In genomic region chr16:68492151-68492500, GRCh38 we compare ENCODE assay signal across 16 cellular contexts. TPM values are rescaled to one million over a fixed set of nuclear protein-coding genes. Genes with fewer than 3 reads are reported as not detected.
DNase-seq lines count a peak whose midpoint lies in the region; ATAC-seq and TF ChIP-seq lines count a peak whose summit lies in the region.
"Had no signal": no experiment of that assay in that cellular context is flagged by ENCODE, and none has a peak within 500 bp of the region (broad histone marks: within the 10 kb centered on the region; RNA-seq: fewer than 3 reads in every experiment).

No MANE protein-coding gene starts in this region.

- H3K4me1 ChIP-seq in Karpas-422 (ENCODE audit: low read length) = peaks cover 56% of the 10 kb centered on the region
- H3K4me1 ChIP-seq in endodermal cell (ENCODE audit: control insufficient read depth, insufficient read depth, low read length) = peaks cover 10% of the 10 kb centered on the region
- H3K4me1 ChIP-seq in neuronal stem cell (ENCODE audit: control insufficient read depth in 2 of 2, insufficient read depth in 1 of 2, low read depth in 1 of 2, low read length in 2 of 2) = peaks cover 2 to 13% of the 10 kb centered on the region in 2 donors
- peaks cover 12 to 40% (median 38%) of the 10 kb centered on the region in 4 donors for H3K4me1 ChIP-seq in stomach

- no peaks in the 10 kb centered on the region for H3K79me2 ChIP-seq in Karpas-422 (ENCODE audit: low read length)

- H4K8ac ChIP-seq in neuronal stem cell (ENCODE audit: low read depth, low read length) = no peak overlapping the region

- H2AFZ ChIP-seq in Karpas-422 (ENCODE audit: low read length) (no peak overlapping the region), neuronal stem cell (ENCODE audit: low read length) (no peak overlapping the region)
- H2AFZ ChIP-seq: GM23248, PC-9 had no signal

- peak overlapping the region; percentile 100 for H2AK5ac ChIP-seq in neuronal stem cell (ENCODE audit: low read depth, low read length)

- peaks cover under 1% of the 10 kb centered on the region for H3K79me1 ChIP-seq in neuronal stem cell (ENCODE audit: low read depth, low read length)

- no peak for TF ChIP-seq POLR2A in stomach (IDR thresholded peaks at IDR 0.05)

- peaks cover 10% of the 10 kb centered on the region for H3K9me3 Mint-ChIP-seq in endodermal cell
- H3K9me3 Mint-ChIP-seq: CD4-positive, alpha-beta memory T cell had no signal

- intact Hi-C loops in stomach (cut with DNase I; ENCODE audit: low total_unique reads) = no loop called here

- H3K36me3 Mint-ChIP-seq in endodermal cell (ENCODE audit: low read depth) = no peaks in the 10 kb centered on the region
- H3K36me3 Mint-ChIP-seq: CD4-positive, alpha-beta memory T cell had no signal

- H4K91ac ChIP-seq in neuronal stem cell (ENCODE audit: low read depth, low read length, poor library complexity) = no peak overlapping the region

- WGBS in endodermal cell (ENCODE audit: insufficient coverage in 1 of 2, insufficient read length in 1 of 2), 2 experiments = 93 to 100% methylated on average over 7 to 11 of the region's 11 CpGs
- no CpG with 5 or more reads among the region's 11 CpGs for WGBS in neuronal stem cell (ENCODE audit: extremely low coverage in 2 of 2, insufficient read length in 2 of 2, insufficient replicate concordance in 1 of 2), 2 donors
- WGBS in stomach, 5 donors = 31 to 65% (median 46%) methylated on average over 10 to 11 of the region's 11 CpGs

- peak overlapping the region; percentile 81 for H2BK12ac ChIP-seq in neuronal stem cell (ENCODE audit: low read length)

- no peak overlapping the region for H3K27ac ChIP-seq in Karpas-422 (ENCODE audit: low read length)
- H3K27ac ChIP-seq in endodermal cell (ENCODE audit: low read depth, low read length) = no peak overlapping the region
- no peak overlapping the region for H3K27ac ChIP-seq in neuronal stem cell (replicated peaks; ENCODE audit: low read length)
- H3K27ac ChIP-seq in stomach = peak overlapping the region; percentile 70 to 90 (median 86)
- H3K27ac ChIP-seq: GM23248, HL-60 had no signal

- H3K14ac ChIP-seq in neuronal stem cell (ENCODE audit: low read length) = peak overlapping the region; percentile 79

- no peaks in the 10 kb centered on the region; the same call in 1 of the 2 replicates for H3K36me3 ChIP-seq in Karpas-422 (ENCODE audit: insufficient read depth, low read length)
- H3K36me3 ChIP-seq in endodermal cell (ENCODE audit: control insufficient read depth, insufficient read depth, low read length) = no peaks in the 10 kb centered on the region
- no peaks in the 10 kb centered on the region for H3K36me3 ChIP-seq in neuronal stem cell (replicated peaks in 1 of 2; ENCODE audit: control insufficient read depth in 2 of 2, insufficient read depth in 2 of 2, low read length in 2 of 2)
- H3K36me3 ChIP-seq in stomach = no peaks in the 10 kb centered on the region

- no peak overlapping the region for H3K23ac ChIP-seq in neuronal stem cell (ENCODE audit: low read depth, low read length, poor library complexity)

- H2BK15ac ChIP-seq in neuronal stem cell (ENCODE audit: low read length) = peak overlapping the region; percentile 59

- no peaks in the 10 kb centered on the region for H3K27me3 Mint-ChIP-seq in endodermal cell (ENCODE audit: insufficient read depth)

- TF ChIP-seq EP300 in stomach (IDR thresholded peaks at IDR 0.05) = no peak

- H3K27me3 ChIP-seq in Karpas-422 (ENCODE audit: low read length) (no peaks in the 10 kb centered on the region), endodermal cell (ENCODE audit: control insufficient read depth, insufficient read depth, low read length, poor library complexity, severe bottlenecking) (no peaks in the 10 kb centered on the region), neuronal stem cell (ENCODE audit: control insufficient read depth in 3 of 3, insufficient read depth in 3 of 3, low read depth in 1 of 3, low read length in 3 of 3) (peaks cover 0 to 11% (median 0%) of the 10 kb centered on the region in 3 experiments), stomach (no peaks in the 10 kb centered on the region)

- DNase-seq in Karpas-422 (no peak), endodermal cell (no peak), neuronal stem cell (ENCODE audit: low spot score) (no peak), stomach (no peak), SKM-1 (lab: John Stamatoyannopoulos, UW; ENCODE audit: unreplicated experiment) (no peak)
- no peak for DNase-seq in activated CD4-positive, alpha-beta T cell treated with anti-CD3 and anti-CD28 coated beads, Interleukin-2, amount 50 U/mL, for 48 hours
- DNase-seq: CD4-positive, alpha-beta memory T cell; DMS79; GM23248; NCI-H146; NCI-H510A; NCI-H82 had no signal

- H2BK5ac ChIP-seq in neuronal stem cell (ENCODE audit: low read length) = peak overlapping the region; percentile 75

- peak overlapping the region; percentile 13 for H3K27ac Mint-ChIP-seq in endodermal cell
- H3K27ac Mint-ChIP-seq: CD4-positive, alpha-beta memory T cell had no signal

- H2BK120ac ChIP-seq in neuronal stem cell (ENCODE audit: low read depth, low read length) = no peak overlapping the region

- H3K9ac ChIP-seq in Karpas-422 (ENCODE audit: low read length) = peak overlapping the region; percentile 48; the same call in 1 of the 2 replicates
- no peak overlapping the region for H3K9ac ChIP-seq in endodermal cell (ENCODE audit: extremely low read depth, low read length, poor library complexity, severe bottlenecking)
- no peak overlapping the region for H3K9ac ChIP-seq in neuronal stem cell (ENCODE audit: low read depth, low read length, poor library complexity)
- H3K9ac ChIP-seq: GM23248 had no signal

- H4K20me1 ChIP-seq in Karpas-422 (ENCODE audit: insufficient read depth, low read depth, low read length) = no peaks in the 10 kb centered on the region

- TF ChIP-seq CTCF in endodermal cell (conservative IDR thresholded peaks at IDR 0.05) = no peak
- TF ChIP-seq CTCF in stomach (IDR thresholded peaks at IDR 0.05) = no peak

- H3K9me3 ChIP-seq in Karpas-422 (ENCODE audit: low read length) (peaks cover 5% of the 10 kb centered on the region; the same call in 1 of the 2 replicates), endodermal cell (ENCODE audit: control insufficient read depth, low read length) (no peaks in the 10 kb centered on the region), neuronal stem cell (replicated peaks in 1 of 2; ENCODE audit: control insufficient read depth in 2 of 2, insufficient read depth in 1 of 2, low read depth in 1 of 2, low read length in 2 of 2) (peaks cover 0 to 2% of the 10 kb centered on the region in 2 donors), stomach (no peaks in the 10 kb centered on the region)

- no peak overlapping the region for H3K4ac ChIP-seq in neuronal stem cell (ENCODE audit: low read length)

- H3K18ac ChIP-seq in neuronal stem cell (ENCODE audit: low read length) = no peak overlapping the region

- peaks cover 24% of the 10 kb centered on the region for H3K4me1 Mint-ChIP-seq in endodermal cell

- ATAC-seq in GM21381 (IDR thresholded peaks at IDR 0.05; ENCODE audit: unreplicated experiment) = no peak
- ATAC-seq: K562 had no signal

- H3K4me2 ChIP-seq in Karpas-422 (ENCODE audit: low read depth, low read length, poor library complexity, severe bottlenecking) (peak overlapping the region; percentile 67), neuronal stem cell (ENCODE audit: insufficient read depth, low read length, poor library complexity, severe bottlenecking) (no peak overlapping the region)

- H3K4me3 ChIP-seq in Karpas-422 (ENCODE audit: low read length) (peak overlapping the region; percentile 50; the same call in 1 of the 2 replicates), endodermal cell (ENCODE audit: low read length) (no peak overlapping the region), neuronal stem cell (ENCODE audit: low read length in 2 of 2) (peak overlapping the region in 1 of 2 donors; percentile 12), stomach (no peak overlapping the region)
- H3K4me3 ChIP-seq: GM23248, K562, PC-9 had no signal

- H3K9me2 ChIP-seq in Karpas-422 (replicated peaks; ENCODE audit: insufficient read depth, low read length) = no peaks in the 10 kb centered on the region

- no peak overlapping the region for H3K4me3 Mint-ChIP-seq in endodermal cell
- H3K4me3 Mint-ChIP-seq: CD4-positive, alpha-beta memory T cell had no signal

RNA-seq across cellular contexts. Expression of gene SMPD3, which starts 43.8 kb away (rescaled TPM):
- 5.0 and 12.6 TPM in 2 replicates for total RNA-seq in Karpas-422 (2014; rRNA removed; shearing (Covaris generic); ENCODE audit: low replicate concordance)
- total RNA-seq in endodermal cell (under 1 TPM in 1 of 2 donors, not detected in 1; 0.07 TPM), stomach (100 to 1,000 TPM in 1 of 5 donors, 10 to 100 TPM in 4; 34.3 to 110 (median 76.3) TPM)
- polyA plus RNA-seq in endodermal cell (2013, experiment 1 of 2) = 9.4 TPM
- 7.4 TPM for polyA plus RNA-seq in endodermal cell (2013, experiment 2 of 2)
- polyA plus RNA-seq in neuronal stem cell (2013, experiment 1 of 2) = 0.21 TPM
- 0.15 TPM for polyA plus RNA-seq in neuronal stem cell (2013, experiment 2 of 2)
- 1 to 10 TPM; 1.7 to 7.6 (median 3.2) TPM for polyA plus RNA-seq in stomach

RNA-seq across cellular contexts. Expression of gene ZFP90, which starts 47.0 kb away (rescaled TPM):
- total RNA-seq in Karpas-422 (2014; rRNA removed; shearing (Covaris generic); ENCODE audit: low replicate concordance) = 24.1 and 34.8 TPM in 2 replicates
- total RNA-seq in endodermal cell (10 to 100 TPM; 20.4 to 33.2 TPM), stomach (10 to 100 TPM; 12.9 to 28.1 (median 17.5) TPM)
- polyA plus RNA-seq in endodermal cell (2013, experiment 1 of 2) = 51.7 TPM
- polyA plus RNA-seq in endodermal cell (2013, experiment 2 of 2) = 41.3 TPM
- polyA plus RNA-seq in neuronal stem cell (2013, experiment 1 of 2) = 58.9 TPM
- polyA plus RNA-seq in neuronal stem cell (2013, experiment 2 of 2) = 65.3 TPM
- polyA plus RNA-seq in stomach = 1 to 10 TPM; 6.2 to 9.0 (median 6.8) TPM

Comparison
In these comparisons a context has a peak if more than half of its experiments do, and no peak if none do; other contexts are left out.
1. H3K27ac ChIP-seq: peak in stomach (5 of 5); none in Karpas-422 (single experiment), endodermal cell (single experiment) and neuronal stem cell (single experiment).